28 cellular contexts compared by ENCODE assay signal in genomic region chr6:97151611-97152010, GRCh38.
"Had no signal": no experiment of that assay in that cellular context is flagged by ENCODE, and none has a peak within 500 bp of the region (broad histone marks: within the 10 kb centered on the region; RNA-seq: fewer than 3 reads in every experiment).

No MANE protein-coding gene starts in this region.

- H3K9me3 ChIP-seq: colonic mucosa had no signal

- H3K36me3 ChIP-seq: brain microvascular endothelial cell, colonic mucosa had no signal

- H3K4me3 ChIP-seq: colonic mucosa had no signal

- H3K4me1 ChIP-seq: colonic mucosa had no signal

- DNase-seq: activated B cell treated with CpG ODN at 0.5 μM for 24 hours; activated CD4-positive, alpha-beta T cell treated with anti-CD3 and anti-CD28 coated beads for 48 hours; activated CD4-positive, alpha-beta T cell treated with anti-CD3 and anti-CD28 coated beads, Interleukin-2, amount 50 U/mL, for 1 hour; activated CD4-positive, alpha-beta T cell treated with anti-CD3 and anti-CD28 coated beads, Interleukin-2, amount 50 U/mL, for 48 hours; activated CD8-positive, alpha-beta memory T cell treated with anti-CD3 and anti-CD28 coated beads for 24 hours; activated CD8-positive, alpha-beta memory T cell treated with anti-CD3 and anti-CD28 coated beads, Interleukin-2, amount 50 U/mL, for 4 hours; activated CD8-positive, alpha-beta T cell treated with anti-CD3 and anti-CD28 coated beads for 36 hours; activated gamma-delta T cell; activated naive CD4-positive, alpha-beta T cell; activated naive CD4-positive, alpha-beta T cell treated with anti-CD3 and anti-CD28 coated beads, Interleukin-2, amount 10 ng/mL, durations not matched to agents 7 days and 5 days; activated T-cell treated with anti-CD3 and anti-CD28 coated beads, Interleukin-2, amount 50 U/mL, for 1 hour; activated T-cell treated with anti-CD3 and anti-CD28 coated beads, Interleukin-2, amount 50 U/mL, for 48 hours; amniotic stem cell; anterior cingulate cortex; brain microvascular endothelial cell; colonic mucosa; effector CD8-positive, alpha-beta T cell; foreskin fibroblast; head of caudate nucleus; hippocampal formation; T-helper 17 cell; T1000; WERI-Rb-1 had no signal

- ATAC-seq: T-helper 17 cell had no signal

- H3K27ac ChIP-seq: brain microvascular endothelial cell, colonic mucosa, epithelial cell of prostate, WERI-Rb-1 had no signal

- H3K27ac Mint-ChIP-seq: activated B cell treated with CpG ODN at 0.5 μM for 24 hours; activated CD8-positive, alpha-beta T cell treated with anti-CD3 and anti-CD28 coated beads for 36 hours; activated naive CD4-positive, alpha-beta T cell treated with anti-CD3 and anti-CD28 coated beads, Interleukin-2, amount 10 ng/mL, durations not matched to agents 7 days and 5 days; activated naive CD8-positive, alpha-beta T cell; activated T-helper 1 cell treated with anti-CD3 and anti-CD28 coated beads, Interleukin-12 subunit alpha, Interleukin-12 subunit beta, Interleukin-2, Interleukin-4 antibody, amounts not matched to agents 30 ng/mL and 10 ng/mL and 1 ng/mL, durations not matched to agents 14 hours and 24 hours and 36 hours; T-helper 17 cell; T-helper 2 cell treated with Interferon-gamma antibody and Interleukin-4, amounts not matched to agents 5 μg/mL and 100 μg/mL, for 36 hours had no signal

- H3K4me1 Mint-ChIP-seq: activated B cell treated with CpG ODN at 0.5 μM for 24 hours; activated naive CD4-positive, alpha-beta T cell treated with anti-CD3 and anti-CD28 coated beads, Interleukin-2, amount 10 ng/mL, durations not matched to agents 7 days and 5 days; central memory CD8-positive, alpha-beta T cell; T-helper 17 cell had no signal

- H3K27me3 ChIP-seq: brain microvascular endothelial cell, colonic mucosa had no signal

- H3K27me3 Mint-ChIP-seq: activated B cell treated with CpG ODN at 0.5 μM for 24 hours; activated CD8-positive, alpha-beta T cell treated with anti-CD3 and anti-CD28 coated beads for 36 hours; activated naive CD4-positive, alpha-beta T cell treated with anti-CD3 and anti-CD28 coated beads, Interleukin-2, amount 10 ng/mL, durations not matched to agents 7 days and 5 days; activated naive CD8-positive, alpha-beta T cell; central memory CD8-positive, alpha-beta T cell; T-helper 17 cell had no signal

- H3K4me3 Mint-ChIP-seq: activated B cell treated with CpG ODN at 0.5 μM for 24 hours; activated CD8-positive, alpha-beta T cell treated with anti-CD3 and anti-CD28 coated beads for 36 hours; activated naive CD4-positive, alpha-beta T cell treated with anti-CD3 and anti-CD28 coated beads, Interleukin-2, amount 10 ng/mL, durations not matched to agents 7 days and 5 days; activated naive CD8-positive, alpha-beta T cell; activated T-helper 1 cell treated with anti-CD3 and anti-CD28 coated beads, Interleukin-12 subunit alpha, Interleukin-12 subunit beta, Interleukin-2, Interleukin-4 antibody, amounts not matched to agents 30 ng/mL and 10 ng/mL and 1 ng/mL, durations not matched to agents 14 hours and 24 hours and 36 hours; central memory CD8-positive, alpha-beta T cell; T-helper 17 cell; T-helper 2 cell treated with Interferon-gamma antibody and Interleukin-4, amounts not matched to agents 5 μg/mL and 100 μg/mL, for 36 hours had no signal
